ENCODE assay signal across 23 cellular contexts in the genomic region with DNA sequence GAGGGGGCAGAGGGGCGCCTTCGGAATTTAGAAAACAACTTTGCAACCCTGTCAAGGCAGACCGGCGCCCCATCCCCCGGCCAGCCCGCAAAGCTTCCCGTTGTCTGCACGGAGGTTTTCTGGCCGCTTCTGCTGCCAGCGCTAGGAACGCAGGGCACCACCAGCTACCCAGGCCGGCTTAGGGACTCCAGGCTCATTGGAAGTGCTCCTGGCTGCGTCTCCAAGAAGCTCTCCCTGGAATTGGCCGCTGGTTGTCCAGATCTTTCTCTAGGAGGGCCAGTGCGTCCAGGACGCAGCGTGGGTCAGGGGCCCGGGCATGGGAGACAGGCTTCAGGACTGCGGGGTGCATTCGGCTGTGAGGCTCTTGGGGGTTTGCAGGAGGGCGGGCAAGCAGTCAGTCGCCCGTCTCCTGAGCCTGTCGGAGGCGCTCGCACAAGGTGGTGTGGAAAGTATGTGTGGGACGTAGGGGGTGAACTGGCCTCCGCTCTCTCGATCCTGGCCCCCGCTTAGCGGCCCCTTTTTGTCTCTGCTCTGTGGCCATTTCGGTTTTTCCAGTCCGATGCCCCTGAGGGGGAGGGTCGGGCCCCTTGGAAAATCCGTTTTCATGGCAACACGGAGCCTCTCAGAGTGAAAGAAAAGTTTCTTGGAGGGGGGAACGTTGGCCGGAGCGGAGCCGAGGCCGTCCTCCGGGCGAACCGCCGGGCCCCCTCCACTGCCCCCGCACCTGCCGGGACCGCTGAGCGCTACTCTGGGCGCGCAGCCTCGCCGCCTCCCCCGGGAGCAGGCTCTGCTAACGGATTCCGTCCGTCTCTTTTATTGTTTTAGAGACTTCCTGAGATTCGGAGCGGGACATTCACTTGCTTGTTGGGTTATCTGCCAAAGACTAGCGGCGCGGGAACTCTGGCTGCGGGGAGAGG.
DNase-seq lines count a peak whose midpoint lies in the region; ATAC-seq and TF ChIP-seq lines count a peak whose summit lies in the region.
"Had no signal": no experiment of that assay in that cellular context is flagged by ENCODE, and none has a peak within 500 bp of the region (broad histone marks: within the 10 kb centered on the region; RNA-seq: fewer than 3 reads in every experiment).

No MANE protein-coding gene starts in this region.

- peak overlapping the region; percentile 73 for H3K4me3 Mint-ChIP-seq in nephron progenitor cell
- H3K4me3 Mint-ChIP-seq: activated CD4-positive, alpha-beta T cell treated with anti-CD3 and anti-CD28 coated beads for 36 hours; CD4-positive, alpha-beta T cell had no signal

- H3K27ac Mint-ChIP-seq in nephron progenitor cell, result no peak overlapping the region
- H3K27ac Mint-ChIP-seq: activated CD4-positive, alpha-beta T cell treated with anti-CD3 and anti-CD28 coated beads for 36 hours; CD4-positive, alpha-beta T cell had no signal

- peaks cover 39% of the 10 kb centered on the region for H3K4me1 ChIP-seq in HUES6 (ENCODE audit: control insufficient read depth, insufficient read depth, low read length)
- H3K4me1 ChIP-seq: vagina had no signal

- no peaks in the 10 kb centered on the region for H3K36me3 ChIP-seq in HUES6 (ENCODE audit: control insufficient read depth, insufficient read depth, low read length)
- H3K36me3 ChIP-seq: stomach, vagina had no signal

- no peaks in the 10 kb centered on the region for H3K36me3 Mint-ChIP-seq in nephron progenitor cell (ENCODE audit: low read depth)

- peaks cover 99% of the 10 kb centered on the region for H3K27me3 ChIP-seq in HUES6 (ENCODE audit: control insufficient read depth, insufficient read depth, low read length)
- H3K27me3 ChIP-seq: vagina had no signal

- H3K27ac ChIP-seq in HUES6 (ENCODE audit: low read depth, low read length), result no peak overlapping the region
- H3K27ac ChIP-seq: stomach, vagina had no signal

- no peak for TF ChIP-seq CTCF in nephron progenitor cell (IDR thresholded peaks at IDR 0.05)

- peak overlapping the region; percentile 13 for H3K9ac ChIP-seq in HUES6 (ENCODE audit: low read length)

- ATAC-seq in GM21390 (IDR thresholded peaks at IDR 0.05; ENCODE audit: unreplicated experiment), result no peak
- no peak for ATAC-seq in GM18519 (IDR thresholded peaks at IDR 0.05; ENCODE audit: low FRiP score, unreplicated experiment)
- ATAC-seq: activated CD4-positive, alpha-beta T cell treated with anti-CD3 and anti-CD28 coated beads for 36 hours; K562; naive thymus-derived CD8-positive, alpha-beta T cell; right cardiac atrium had no signal

- peaks cover 61% of the 10 kb centered on the region for H3K4me1 Mint-ChIP-seq in nephron progenitor cell

- peak overlapping the region; percentile 69 for H3K4me3 ChIP-seq in HUES6 (ENCODE audit: low read depth, low read length)
- H3K4me3 ChIP-seq: K562, vagina had no signal

- H3K9me3 Mint-ChIP-seq in nephron progenitor cell, result peaks cover 18% of the 10 kb centered on the region
- H3K9me3 Mint-ChIP-seq: CD4-positive, alpha-beta T cell had no signal

- H3K9me3 ChIP-seq in HUES6 (ENCODE audit: control insufficient read depth, insufficient read depth, low read depth, low read length), result no peaks in the 10 kb centered on the region
- H3K9me3 ChIP-seq: vagina had no signal

- peak; percentile 3 for DNase-seq in COLO668 (lab: John Stamatoyannopoulos, UW; ENCODE audit: unreplicated experiment)
- peak; percentile 59 for DNase-seq in ecto neural progenitor cell (ENCODE audit: low spot score)
- no peak for DNase-seq in nephron progenitor cell
- DNase-seq in SIG-M5 treated with dmso at 0.1 percent for 504 hours (lab: John Stamatoyannopoulos, UW; ENCODE audit: unreplicated experiment), result no peak
- no peak for DNase-seq in activated CD4-positive, CD25-positive, alpha-beta regulatory T cell treated with anti-CD3 and anti-CD28 coated beads, Interleukin-2, amount 50 U/mL, for 72 hours
- DNase-seq: ACHN; activated CD4-positive, alpha-beta T cell treated with anti-CD3 and anti-CD28 coated beads for 36 hours; activated naive CD4-positive, alpha-beta T cell treated with Interleukin-2 at 50 U/mL for 16 hours; CD4-positive, alpha-beta T cell; mammary epithelial cell; naive thymus-derived CD8-positive, alpha-beta T cell; NCI-H1048; NCI-H2081 treated with DMSO at 0.1 percent for 48 hours; NCI-H510A; SHP77 treated with DMSO at 0.1 percent for 48 hours; stomach; T-helper 9 cell had no signal

- H3K27me3 Mint-ChIP-seq in nephron progenitor cell (ENCODE audit: low read depth, poor library complexity), result peaks cover 94% of the 10 kb centered on the region

Comparison
In these comparisons a context has a peak if more than half of its experiments do, and no peak if none do; other contexts are left out.
1. DNase-seq: peak in COLO668 (single experiment) and ecto neural progenitor cell (single experiment); none in nephron progenitor cell (single experiment), SIG-M5 treated with dmso at 0.1 percent for 504 hours (single experiment) and activated CD4-positive, CD25-positive, alpha-beta regulatory T cell treated with anti-CD3 and anti-CD28 coated beads, Interleukin-2, amount 50 U/mL, for 72 hours (single experiment).